In the genomic region with DNA sequence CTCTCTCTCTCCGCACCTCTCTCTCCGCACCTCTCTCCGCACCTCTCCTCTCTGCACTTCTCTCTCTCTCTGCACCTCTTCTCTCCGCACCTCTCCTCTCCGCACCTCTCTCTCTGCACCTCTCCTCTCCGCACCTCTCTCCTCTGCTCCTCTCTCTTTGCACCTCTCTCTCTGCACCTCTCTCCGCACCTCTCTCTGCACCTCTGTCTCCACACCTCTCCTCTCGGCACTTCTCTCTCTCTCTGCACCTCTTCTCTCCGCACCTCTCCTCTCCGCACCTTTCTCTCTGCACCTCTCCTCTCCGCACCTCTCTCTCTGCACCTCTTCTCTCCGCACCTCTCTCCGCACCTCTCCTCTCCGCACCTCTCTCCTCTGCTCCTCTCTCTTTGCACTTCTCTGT, we compare ENCODE assay signal across 6 cellular contexts.
A peak's percentile ranks its signal among the peaks of the same experiment; 100 is the strongest.
DNase-seq lines count a peak whose midpoint lies in the region; ATAC-seq, FAIRE-seq and TF ChIP-seq lines count a peak whose summit lies in the region.
"Not testable (repeated sequence)": the region's sequence is repeated elsewhere in the genome, so short reads cannot be mapped to it uniquely, and the experiment has no call there.

No MANE protein-coding gene starts in this region.

- H3K18ac ChIP-seq in H1 (ENCODE audit: extremely low read depth, low read length), result peak overlapping the region; percentile 32
- not testable (repeated sequence) for H3K18ac ChIP-seq in mesendoderm (ENCODE audit: low read length)

- not testable (repeated sequence) for H3K14ac ChIP-seq in H1 (ENCODE audit: insufficient read length)

- H2BK5ac ChIP-seq in H1 (ENCODE audit: low read depth, low read length); mesendoderm (ENCODE audit: low read length): not testable (repeated sequence)

- H2BK12ac ChIP-seq in H1 (ENCODE audit: low read depth, low read length), result not testable (repeated sequence)

- peak overlapping the region; percentile 23; the same call in 1 of the 2 replicates for H2AFZ ChIP-seq in GM23338
- H2AFZ ChIP-seq in H1 (ENCODE audit: low read length), result peak overlapping the region; percentile 68

- not testable (repeated sequence) for H3K36me3 ChIP-seq in GM23338 (ENCODE audit: insufficient read depth); HUES48 (ENCODE audit: control insufficient read depth, insufficient read depth, low read length); H1 (ENCODE audit: control insufficient read depth in 2 of 4, insufficient read depth in 4 of 4, low read length in 3 of 4); iPS DF 6.9 (ENCODE audit: control insufficient read depth, insufficient read depth, low read length); mesendoderm (ENCODE audit: control insufficient read depth, insufficient read depth, low read length)

- not testable (repeated sequence) for TF ChIP-seq POLR2A in H1 (IDR thresholded peaks at IDR 0.05; ENCODE audit: control extremely low read depth in 1 of 2, low read depth in 2 of 2, low read length in 2 of 2)

- not testable (repeated sequence) for H4K91ac ChIP-seq in H1 (replicated peaks; ENCODE audit: insufficient read length, low read length)

- not testable (repeated sequence) for DNase-seq in GM23338 (ENCODE audit: low spot score); iPS DF 6.9 (ENCODE audit: low read depth, low spot score); mesendoderm
- DNase-seq in H1 (ENCODE audit: low read depth in 1 of 2, low spot score in 2 of 2), result peak in 1 of 2 experiments; percentile 45

- H2AK5ac ChIP-seq in H1 (ENCODE audit: low read depth, low read length); mesendoderm (ENCODE audit: low read length): not testable (repeated sequence)

- not testable (repeated sequence) for H3K27ac ChIP-seq in GM23338 (ENCODE audit: low read depth); HUES48 (ENCODE audit: low read depth, low read length); H1 (ENCODE audit: low read depth, low read length); iPS DF 6.9 (ENCODE audit: low read length); mesendoderm (ENCODE audit: low read depth, low read length)

- H3K4me3 Mint-ChIP-seq in GM23338, result not testable (repeated sequence)

- not testable (repeated sequence) for H3K4ac ChIP-seq in H1 (replicated peaks; ENCODE audit: insufficient read length, low read depth, low read length); mesendoderm (ENCODE audit: low read depth, low read length)

- H2BK15ac ChIP-seq in H1 (ENCODE audit: low read length); mesendoderm (replicated peaks; ENCODE audit: low read depth): not testable (repeated sequence)

- H2BK120ac ChIP-seq in H1 (replicated peaks; ENCODE audit: low read depth, low read length); mesendoderm (ENCODE audit: low read depth, low read length): not testable (repeated sequence)

- H3K27ac Mint-ChIP-seq in GM23338, result not testable (repeated sequence)

- not testable (repeated sequence) for TF ChIP-seq CTCF in GM23338 (conservative IDR thresholded peaks at IDR 0.05; ENCODE audit: low read depth in 2 of 2); H1 (IDR thresholded peaks at IDR 0.05; ENCODE audit: control extremely low read depth in 1 of 3, insufficient read depth in 1 of 3, low read depth in 1 of 3, low read length in 3 of 3)

- not testable (repeated sequence) for H4K8ac ChIP-seq in H1 (ENCODE audit: extremely low read depth, insufficient read depth, low read length); mesendoderm (ENCODE audit: low read depth, low read length)

- not testable (repeated sequence) for H3K9me2 ChIP-seq in GM23338 (ENCODE audit: insufficient read depth)

- H4K5ac ChIP-seq in H1 (ENCODE audit: insufficient read length, low read depth, low read length); mesendoderm (ENCODE audit: low read length): not testable (repeated sequence)

- peak overlapping the region; percentile 54 for H3K4me3 ChIP-seq in GM23338
- peak overlapping the region; percentile 51; the same call in 1 of the 2 replicates for H3K4me3 ChIP-seq in HUES48 (ENCODE audit: low read depth, low read length)
- H3K4me3 ChIP-seq in H1 (ENCODE audit: extremely low read depth in 1 of 4, insufficient read depth in 2 of 4, low read depth in 3 of 4, low read length in 4 of 4), result peak overlapping the region; percentile 11 to 51 (median 24); a peak in 5 of 8 replicates
- peak overlapping the region; percentile 8; the same call in 1 of the 2 replicates for H3K4me3 ChIP-seq in iPS DF 6.9 (ENCODE audit: low read length)
- H3K4me3 ChIP-seq in iPS-18c (ENCODE audit: insufficient read depth, low read depth, low read length), result peak overlapping the region; percentile 25; the same call in 1 of the 2 replicates
- H3K4me3 ChIP-seq in mesendoderm (ENCODE audit: low read length), result not testable (repeated sequence)

- H3K36me3 Mint-ChIP-seq in GM23338 (ENCODE audit: low read depth), result not testable (repeated sequence)

- H3K79me1 ChIP-seq in H1 (ENCODE audit: low read depth, low read length); mesendoderm (ENCODE audit: low read length): not testable (repeated sequence)

- H3K56ac ChIP-seq in H1 (replicated peaks; ENCODE audit: insufficient read length, low read depth, low read length), result not testable (repeated sequence)
- peak overlapping the region; percentile 47 for H3K56ac ChIP-seq in mesendoderm (ENCODE audit: low read length)

- H2BK20ac ChIP-seq in H1 (ENCODE audit: low read length), result not testable (repeated sequence)

- not testable (repeated sequence) for H3K9me3 ChIP-seq in HUES48 (ENCODE audit: control insufficient read depth, insufficient read depth, low read length); H1 (ENCODE audit: insufficient read depth in 2 of 2, low read depth in 1 of 2, low read length in 1 of 2); iPS DF 6.9 (ENCODE audit: control insufficient read depth, insufficient read depth, low read length); iPS-18c (ENCODE audit: control insufficient read depth, insufficient read depth, low read length)

- H3K9me3 Mint-ChIP-seq in GM23338, result not testable (repeated sequence)

- not testable (repeated sequence) for H3K79me2 ChIP-seq in GM23338 (replicated peaks; ENCODE audit: insufficient read depth); H1 (ENCODE audit: control insufficient read depth in 1 of 2, insufficient read depth in 2 of 2, low read length in 2 of 2); mesendoderm (ENCODE audit: control insufficient read depth, insufficient read depth, low read length)

- H3K23me2 ChIP-seq in H1 (ENCODE audit: low read depth, low read length), result not testable (repeated sequence)

- not testable (repeated sequence) for FAIRE-seq in H1 (lab: Jason Lieb, UNC)

- CTCF ChIA-PET in H1 (lab: Charles Lee; ENCODE audit: partially characterized antibody), result interaction anchor here (0.7 to 12.9 kb wide), 4 partner anchors 11 to 63 kb away, joined by 3 to 140 read pairs (median 10); no protein-coding TSS in a partner anchor

- H3K4me2 ChIP-seq in GM23338 (peak overlapping the region; percentile 71), H1 (ENCODE audit: insufficient read depth in 1 of 2, low read depth in 2 of 2, low read length in 2 of 2) (peak overlapping the region; percentile 61 to 75)
- H3K4me2 ChIP-seq in mesendoderm (ENCODE audit: low read length), result not testable (repeated sequence)

- peaks cover 15% of the 10 kb centered on the region for H3K4me1 Mint-ChIP-seq in GM23338

- ATAC-seq in GM23338, result not testable (repeated sequence)

- H3K4me1 ChIP-seq in GM23338 (ENCODE audit: insufficient read depth), result peaks cover 16% of the 10 kb centered on the region
- not testable (repeated sequence) for H3K4me1 ChIP-seq in HUES48 (ENCODE audit: control insufficient read depth, insufficient read depth, low read length); H1 (replicated peaks in 1 of 4; ENCODE audit: control insufficient read depth in 3 of 4, insufficient read depth in 4 of 4, low read length in 3 of 4); iPS DF 6.9 (ENCODE audit: control insufficient read depth, insufficient read depth, low read length); mesendoderm (ENCODE audit: control insufficient read depth, low read depth, low read length)

- H3K23ac ChIP-seq in H1 (ENCODE audit: insufficient read length); mesendoderm (ENCODE audit: low read length): not testable (repeated sequence)

- not testable (repeated sequence) for H3K9ac ChIP-seq in HUES48 (ENCODE audit: low read depth, low read length); H1 (replicated peaks in 1 of 4; ENCODE audit: extremely low read depth in 1 of 4, low read depth in 3 of 4, low read length in 3 of 4)
- H3K9ac ChIP-seq in mesendoderm (ENCODE audit: low read length), result peak overlapping the region; percentile 25

- POLR2A ChIA-PET in H1 (lab: Charles Lee; ENCODE audit: partially characterized antibody), result not testable (repeated sequence)

- not testable (repeated sequence) for H3F3A ChIP-seq in GM23338 (replicated peaks; ENCODE audit: low read depth)

- WGBS in H1 (ENCODE audit: extremely low coverage in 1 of 2, insufficient coverage in 1 of 2, insufficient read length in 1 of 2, insufficient replicate concordance in 2 of 2, low coverage in 1 of 2, low lambda C conversion rate in 2 of 2, missing lambda C conversion rate in 1 of 2), 2 experiments, result 13% methylated on average over 14 of the region's 14 CpGs; no CpG with 5 or more reads in 1 of the 2 experiments
- no CpG with 5 or more reads among the region's 14 CpGs for WGBS in iPS DF 6.9 (ENCODE audit: insufficient coverage, insufficient read length)
- no CpG with 5 or more reads among the region's 14 CpGs for WGBS in mesendoderm (ENCODE audit: extremely low coverage, insufficient coverage, low lambda C conversion rate)

- TF ChIP-seq EP300 in H1 (IDR thresholded peaks at IDR 0.05; ENCODE audit: borderline replicate concordance in 1 of 2, low read depth in 2 of 2, low read length in 2 of 2), result not testable (repeated sequence)

- H4K20me1 ChIP-seq in GM23338 (replicated peaks; ENCODE audit: insufficient read depth); H1 (replicated peaks in 1 of 2; ENCODE audit: control insufficient read depth in 1 of 2, insufficient read depth in 2 of 2, low read length in 2 of 2): not testable (repeated sequence)

- peaks cover 29% of the 10 kb centered on the region for H3K27me3 ChIP-seq in GM23338 (ENCODE audit: insufficient read depth)
- H3K27me3 ChIP-seq in HUES48 (ENCODE audit: control insufficient read depth, insufficient read depth, low read length), result peaks cover 32% of the 10 kb centered on the region
- peaks cover 7 to 27% (median 25%) of the 10 kb centered on the region in 4 experiments for H3K27me3 ChIP-seq in H1 (replicated peaks in 1 of 4; ENCODE audit: control insufficient read depth in 3 of 4, extremely low read depth in 1 of 4, insufficient read depth in 3 of 4, low read length in 3 of 4)
- peaks cover 16% of the 10 kb centered on the region; the same call in 1 of the 2 replicates for H3K27me3 ChIP-seq in iPS DF 6.9 (ENCODE audit: control insufficient read depth, insufficient read depth, low read length)
- H3K27me3 ChIP-seq in mesendoderm (ENCODE audit: insufficient read depth, low read length, poor library complexity), result not testable (repeated sequence)

- not testable (repeated sequence) for TF ChIP-seq RAD21 in H1 (IDR thresholded peaks at IDR 0.05 in 1 of 2, conservative IDR thresholded peaks at IDR 0.05 in 1 of 2; ENCODE audit: low read depth in 2 of 2, low read length in 2 of 2)

- H3K27me3 Mint-ChIP-seq in GM23338 (ENCODE audit: insufficient read depth, low read depth, poor library complexity), result not testable (repeated sequence)
